23 cellular contexts compared by ENCODE assay signal in the genomic region with DNA sequence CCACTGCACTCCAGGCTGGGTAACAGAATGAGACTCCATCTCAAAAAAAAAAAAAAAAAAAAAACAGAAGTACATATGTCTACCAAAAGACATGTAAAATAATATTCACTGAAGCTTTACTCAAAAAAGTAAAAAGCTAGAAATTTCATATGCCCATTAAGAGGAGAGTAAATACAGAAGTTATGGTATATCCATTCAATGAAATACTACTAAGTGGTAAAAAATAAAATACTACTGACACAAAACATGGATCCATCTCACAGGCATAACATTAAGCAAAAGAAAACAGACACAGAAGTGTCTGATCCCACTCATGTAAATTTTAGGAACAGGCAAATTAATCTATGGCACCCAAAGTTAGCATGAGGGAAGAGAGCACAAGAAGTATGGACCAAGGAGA. TPM values are rescaled to one million over a fixed set of nuclear protein-coding genes. Genes with fewer than 3 reads are reported as not detected.
DNase-seq lines count a peak whose midpoint lies in the region; ATAC-seq, FAIRE-seq and TF ChIP-seq lines count a peak whose summit lies in the region.
"Had no signal": no experiment of that assay in that cellular context is flagged by ENCODE, and none has a peak within 500 bp of the region (broad histone marks: within the 10 kb centered on the region; RNA-seq: fewer than 3 reads in every experiment).

No MANE protein-coding gene starts in this region.

- H3K4me3 ChIP-seq in HepG2 (replicated peaks in 1 of 3; ENCODE audit: insufficient read depth in 1 of 3, low read depth in 2 of 3, low read length in 3 of 3), result no peak overlapping the region
- no peak overlapping the region for H3K4me3 ChIP-seq in right lobe of liver
- H3K4me3 ChIP-seq in DND-41 (ENCODE audit: low read depth in 1 of 2, low read length in 2 of 2), result no peak overlapping the region
- peak overlapping the region; percentile 40 for H3K4me3 ChIP-seq in endodermal cell (ENCODE audit: low read length)
- H3K4me3 ChIP-seq in upper lobe of left lung, result no peak overlapping the region
- H3K4me3 ChIP-seq: BLaER1 treated with 17β-estradiol and CSF1 and Interleukin-3, amounts not matched to agents 10 nM and 100 nM; GM12878 had no signal

- no peaks in the 10 kb centered on the region for H4K20me1 ChIP-seq in HepG2 (ENCODE audit: insufficient read depth, low read length)
- no peaks in the 10 kb centered on the region for H4K20me1 ChIP-seq in DND-41 (ENCODE audit: insufficient read depth, low read length)
- H4K20me1 ChIP-seq: BLaER1 treated with 17β-estradiol and CSF1 and Interleukin-3, amounts not matched to agents 10 nM and 100 nM had no signal

- ATAC-seq in HepG2 (no peak), right lobe of liver (no peak), DND-41 (ENCODE audit: insufficient read depth, low read depth) (no peak), upper lobe of left lung (ENCODE audit: low FRiP score in 2 of 2) (no peak), HG03520 (IDR thresholded peaks at IDR 0.05; ENCODE audit: unreplicated experiment) (no peak), HG02884 (IDR thresholded peaks at IDR 0.05; ENCODE audit: unreplicated experiment) (no peak)
- ATAC-seq: CD8-positive, alpha-beta T cell; GM12878 had no signal

- TF ChIP-seq RAD21 in HepG2 (CRISPR knock-in tag; IDR thresholded peaks at IDR 0.05), result no peak

- no peaks in the 10 kb centered on the region for H3K27me3 Mint-ChIP-seq in endodermal cell (ENCODE audit: insufficient read depth)
- H3K27me3 Mint-ChIP-seq: B cell; CD4-positive, alpha-beta T cell had no signal

- no TSS peak for BruUV-seq in HepG2 (replicated peaks; lab: Mats Ljungman, UMichigan)

- peaks cover 23% of the 10 kb centered on the region for H3K9me3 Mint-ChIP-seq in endodermal cell

- no peak overlapping the region for H3K27ac ChIP-seq in HepG2 (ENCODE audit: extremely low read length, insufficient read depth, low read length)
- H3K27ac ChIP-seq in right lobe of liver, result no peak overlapping the region
- H3K27ac ChIP-seq in DND-41 (ENCODE audit: low read length), result 0 out of 2 replicates have a peak overlapping the region, but pooled peaks have one; percentile 30
- no peak overlapping the region for H3K27ac ChIP-seq in endodermal cell (ENCODE audit: low read depth, low read length)
- H3K27ac ChIP-seq in upper lobe of left lung, result no peak overlapping the region
- H3K27ac ChIP-seq: BLaER1 treated with 17β-estradiol and CSF1 and Interleukin-3, amounts not matched to agents 10 nM and 100 nM; C4-2B had no signal

- no peak for TF ChIP-seq POLR2A in HepG2 (IDR thresholded peaks at IDR 0.05; ENCODE audit: insufficient read depth in 1 of 2, low read depth in 2 of 2, low read length in 2 of 2)
- TF ChIP-seq POLR2A in right lobe of liver (IDR thresholded peaks at IDR 0.05), result no peak
- TF ChIP-seq POLR2A in upper lobe of left lung (IDR thresholded peaks at IDR 0.05), result no peak

- TF ChIP-seq CTCF in HepG2 (CRISPR knock-in tag; IDR thresholded peaks at IDR 0.05), result no peak
- no peak for TF ChIP-seq CTCF in right lobe of liver (IDR thresholded peaks at IDR 0.05)
- TF ChIP-seq CTCF in DND-41 (IDR thresholded peaks at IDR 0.05; ENCODE audit: borderline replicate concordance, extremely low read depth, low read length, poor library complexity, severe bottlenecking), result no peak
- no peak for TF ChIP-seq CTCF in endodermal cell (conservative IDR thresholded peaks at IDR 0.05)
- TF ChIP-seq CTCF in upper lobe of left lung (IDR thresholded peaks at IDR 0.05), result no peak

- H3K4me2 ChIP-seq in HepG2 (ENCODE audit: low read depth, low read length) (no peak overlapping the region), DND-41 (ENCODE audit: insufficient read depth, low read length) (no peak overlapping the region)
- H3K4me2 ChIP-seq: BLaER1 treated with 17β-estradiol and CSF1 and Interleukin-3, amounts not matched to agents 10 nM and 100 nM had no signal

- H2AFZ ChIP-seq in HepG2 (ENCODE audit: low read length) (no peak overlapping the region), DND-41 (ENCODE audit: low read depth, low read length) (no peak overlapping the region)

- H3K9ac ChIP-seq in HepG2 (ENCODE audit: insufficient read depth, low read depth, low read length) (no peak overlapping the region), DND-41 (ENCODE audit: low read depth, low read length) (no peak overlapping the region), endodermal cell (ENCODE audit: extremely low read depth, low read length, poor library complexity, severe bottlenecking) (no peak overlapping the region)
- H3K9ac ChIP-seq: BLaER1 treated with 17β-estradiol and CSF1 and Interleukin-3, amounts not matched to agents 10 nM and 100 nM had no signal

- TF ChIP-seq EP300 in HepG2 (IDR thresholded peaks at IDR 0.05; ENCODE audit: low read depth in 2 of 2, low read length in 2 of 2), result no peak
- no peak for TF ChIP-seq EP300 in HepG2 (CRISPR knock-in tag; IDR thresholded peaks at IDR 0.05; ENCODE audit: borderline replicate concordance)
- no peak for TF ChIP-seq EP300 in upper lobe of left lung (IDR thresholded peaks at IDR 0.05)

- no peaks in the 10 kb centered on the region for H3K4me1 Mint-ChIP-seq in endodermal cell

- peaks cover 6% of the 10 kb centered on the region for H3K9me3 ChIP-seq in HepG2 (ENCODE audit: low read length)
- no peaks in the 10 kb centered on the region for H3K9me3 ChIP-seq in right lobe of liver
- H3K9me3 ChIP-seq in DND-41 (ENCODE audit: insufficient read depth, low read length, severe bottlenecking), result peaks cover 14% of the 10 kb centered on the region
- peaks cover 35% of the 10 kb centered on the region for H3K9me3 ChIP-seq in endodermal cell (ENCODE audit: control insufficient read depth, low read length)
- peaks cover 0 to 4% (median 0%) of the 10 kb centered on the region in 4 donors for H3K9me3 ChIP-seq in upper lobe of left lung
- H3K9me3 ChIP-seq: Caco-2 had no signal

- in situ Hi-C loops in HepG2 (cut with HindIII; ENCODE audit: extremely low pct_ligation_motif_present, low pct_unique_long_range_greater_than_20kb), result no loop called here

- H3K27me3 ChIP-seq in HepG2 (ENCODE audit: control insufficient read depth in 1 of 2, insufficient read depth in 2 of 2, low read length in 2 of 2) (no peaks in the 10 kb centered on the region), right lobe of liver (no peaks in the 10 kb centered on the region), DND-41 (ENCODE audit: insufficient read depth, low read length, poor library complexity) (no peaks in the 10 kb centered on the region), endodermal cell (ENCODE audit: control insufficient read depth, insufficient read depth, low read length, poor library complexity, severe bottlenecking) (no peaks in the 10 kb centered on the region), upper lobe of left lung (no peaks in the 10 kb centered on the region)
- H3K27me3 ChIP-seq: BLaER1 treated with 17β-estradiol and CSF1 and Interleukin-3, amounts not matched to agents 10 nM and 100 nM had no signal

- peaks cover 49% of the 10 kb centered on the region for H3K36me3 Mint-ChIP-seq in endodermal cell (ENCODE audit: low read depth)

- no peak for FAIRE-seq in HepG2 (lab: Jason Lieb, UNC)
- FAIRE-seq: D721Med, GM12878, GM12892, GM18507 had no signal

- H3K4me3 Mint-ChIP-seq in endodermal cell, result no peak overlapping the region
- H3K4me3 Mint-ChIP-seq: B cell; CD4-positive, alpha-beta T cell; CD8-positive, alpha-beta T cell had no signal

- H3K79me2 ChIP-seq in HepG2 (ENCODE audit: insufficient read depth, low read length) (no peaks in the 10 kb centered on the region), DND-41 (ENCODE audit: insufficient read depth, low read length) (peaks cover 98% of the 10 kb centered on the region)

- H3K4me1 ChIP-seq in HepG2 (ENCODE audit: insufficient read depth, low read length), result peaks cover 11% of the 10 kb centered on the region
- peaks cover 0 to 8% (median 0%) of the 10 kb centered on the region in 4 donors for H3K4me1 ChIP-seq in right lobe of liver
- peaks cover 23% of the 10 kb centered on the region; the same call in 1 of the 2 replicates for H3K4me1 ChIP-seq in DND-41 (ENCODE audit: insufficient read depth, low read length)
- H3K4me1 ChIP-seq in endodermal cell (ENCODE audit: control insufficient read depth, insufficient read depth, low read length), result no peaks in the 10 kb centered on the region
- no peaks in the 10 kb centered on the region for H3K4me1 ChIP-seq in upper lobe of left lung
- H3K4me1 ChIP-seq: BLaER1 treated with 17β-estradiol and CSF1 and Interleukin-3, amounts not matched to agents 10 nM and 100 nM; Caco-2 had no signal

- POLR2A ChIA-PET in HepG2 (lab: Yijun Ruan, JAX), result no interaction called here

- intact Hi-C loops in HepG2 (cut with micrococcal nuclease; ENCODE audit: unreplicated experiment) (no loop called here), right lobe of liver (cut with DNase I) (no loop called here)

- DNase-seq in HepG2 (ENCODE audit: low spot score) (no peak), right lobe of liver (no peak), DND-41 (no peak), endodermal cell (no peak), upper lobe of left lung (no peak)
- DNase-seq: 8988T; AML-193; Caco-2; Calu3; CD4-positive, alpha-beta T cell; CD8-positive, alpha-beta T cell; DMS79 treated with DMSO at 0.1 percent for 48 hours; EL; GDM1 had no signal

- CTCF ChIA-PET in HepG2 (lab: Yijun Ruan, JAX; ENCODE audit: low intra/inter-chr PET ratio, low total read pairs), result no interaction called here

- peaks cover 4 to 8% of the 10 kb centered on the region in 2 experiments; a peak in 4 of 5 replicates for H3K36me3 ChIP-seq in HepG2 (replicated peaks in 1 of 2; ENCODE audit: control insufficient read depth in 1 of 2, insufficient read depth in 2 of 2, low read length in 2 of 2)
- H3K36me3 ChIP-seq in right lobe of liver, result no peaks in the 10 kb centered on the region
- H3K36me3 ChIP-seq in DND-41 (ENCODE audit: insufficient read depth, low read length), result peaks cover 91% of the 10 kb centered on the region
- peaks cover 28% of the 10 kb centered on the region for H3K36me3 ChIP-seq in endodermal cell (ENCODE audit: control insufficient read depth, insufficient read depth, low read length)
- peaks cover 0 to 6% (median 2%) of the 10 kb centered on the region in 4 donors for H3K36me3 ChIP-seq in upper lobe of left lung

- no peak overlapping the region for H3K27ac Mint-ChIP-seq in endodermal cell
- H3K27ac Mint-ChIP-seq: B cell; CD4-positive, alpha-beta T cell; CD8-positive, alpha-beta T cell had no signal

RNA-seq across cellular contexts. Expression of a gene that starts 52.6 kb away (rescaled TPM):
- total RNA-seq in HepG2 (2016; rRNA removed; fragmentation: Illumina TruSeq; extraction: Trizol) (25.2 and 29.1 TPM in 2 replicates), right lobe of liver (1 to 10 TPM; 2.5 to 6.1 (median 4.3) TPM), endodermal cell (10 to 100 TPM; 15.8 to 16.6 TPM), upper lobe of left lung (10 to 100 TPM; 12.4 to 21.1 (median 14.0) TPM)
- 74.0 and 76.2 TPM in 2 replicates for total RNA-seq in HepG2 (2016; cell fraction: cytosol; rRNA removed; fragmentation: Illumina TruSeq; extraction: Trizol; ENCODE audit: low read depth)
- 25.6 and 27.8 TPM in 2 replicates for total RNA-seq in HepG2 (2016; cell fraction: insoluble cytoplasmic fraction; rRNA removed; fragmentation: Illumina TruSeq; extraction: Trizol)
- 28.8 and 33.7 TPM in 2 replicates for total RNA-seq in HepG2 (2016; cell fraction: membrane; rRNA removed; fragmentation: Illumina TruSeq; extraction: Trizol)
- 52.6 and 57.4 TPM in 2 replicates for total RNA-seq in HepG2 (2016; cell fraction: nucleus; rRNA removed; fragmentation: Illumina TruSeq; extraction: Trizol)
- polyA plus RNA-seq in HepG2 (2011; rRNA removed), result 7.4 and 10.0 TPM in 2 replicates
- polyA plus RNA-seq in HepG2 (2011; cell fraction: cytosol; rRNA removed), result 6.1 and 7.3 TPM in 2 replicates
- polyA plus RNA-seq in HepG2 (2011; cell fraction: nucleus; rRNA removed), result 8.0 and 8.8 TPM in 2 replicates
- polyA plus RNA-seq in HepG2 (2012), result 7.7 and 10.7 TPM in 2 replicates
- 3.5 and 4.1 TPM in 2 replicates for polyA plus RNA-seq in HepG2 (2016; cell fraction: cytosol; fragmentation: Illumina TruSeq; extraction: Trizol; ENCODE audit: low read depth)
- polyA plus RNA-seq in HepG2 (2016; cell fraction: insoluble cytoplasmic fraction; fragmentation: Illumina TruSeq; extraction: Trizol; ENCODE audit: low read depth), result 24.5 and 25.1 TPM in 2 replicates
- 7.8 TPM in 2 replicates for polyA plus RNA-seq in HepG2 (2016; cell fraction: membrane; fragmentation: Illumina TruSeq; extraction: Trizol; ENCODE audit: low read depth)
- 14.4 and 16.7 TPM in 2 replicates for polyA plus RNA-seq in HepG2 (2016; cell fraction: nucleus; fragmentation: Illumina TruSeq; extraction: Trizol; ENCODE audit: insufficient read depth, low read depth)
- 15.6 and 18.8 TPM in 2 replicates for polyA minus RNA-seq in HepG2 (2011; rRNA and poly(A)+ RNA removed; ENCODE audit: low replicate concordance)
- polyA minus RNA-seq in HepG2 (2011; cell fraction: cytosol; rRNA and poly(A)+ RNA removed), result 9.9 and 13.1 TPM in 2 replicates
- polyA minus RNA-seq in HepG2 (2011; cell fraction: nucleus; rRNA and poly(A)+ RNA removed), result 76.1 and 88.3 TPM in 2 replicates
- 4.9 TPM for polyA plus RNA-seq in endodermal cell (2013, experiment 1 of 2)
- polyA plus RNA-seq in endodermal cell (2013, experiment 2 of 2), result 4.6 TPM
